8 cellular contexts compared by ENCODE assay signal in genomic region chr7:26864309-26865093, GRCh38. TPM values are rescaled to one million over a fixed set of nuclear protein-coding genes. Genes with fewer than 3 reads are reported as not detected.
DNase-seq lines count a peak whose midpoint lies in the region; ATAC-seq, FAIRE-seq and TF ChIP-seq lines count a peak whose summit lies in the region.

Gene SKAP2 (minus strand): TSS chr7:26864590. CDS start chr7:26864429, 161 bp downstream.

- H3K4me3 ChIP-seq in Caco-2 (ENCODE audit: low read depth, low read length) (peak within 1 kb of the TSS; percentile 88), epithelial cell of esophagus (ENCODE audit: low read length) (peak within 1 kb of the TSS; percentile 83), mononuclear cell (ENCODE audit: low read length) (peak within 1 kb of the TSS; percentile 81)

- peaks cover 7% of the 10 kb centered on the region for H3K4me1 Mint-ChIP-seq in Caco-2 (ENCODE audit: low read depth, unreplicated experiment)

- BruUV-seq in Caco-2 (replicated peaks; lab: Mats Ljungman, UMichigan), result no TSS peak

- POLR2A ChIA-PET in Caco-2 (lab: Charles Lee), result interaction anchor here (0.5 to 1.6 kb wide), 6 partner anchors 9 to 297 kb away, joined by 3 to 10 read pairs (median 6); partner anchors contain the start of gene HOXA7

- H3K27me3 ChIP-seq in Caco-2 (replicated peaks; ENCODE audit: control insufficient read depth, insufficient read depth, low read length), result no peaks in the 10 kb centered on the region
- peaks cover 3% of the 10 kb centered on the region for H3K27me3 ChIP-seq in mononuclear cell (ENCODE audit: insufficient read depth, low read length)

- no peaks in the 10 kb centered on the region for H3K9me3 Mint-ChIP-seq in Caco-2 (ENCODE audit: unreplicated experiment)

- H3K36me3 ChIP-seq in Caco-2 (ENCODE audit: control insufficient read depth, insufficient read depth, low read length), result no peaks in the 10 kb centered on the region

- H3K27ac Mint-ChIP-seq in Caco-2 (ENCODE audit: unreplicated experiment), result peak within 1 kb of the TSS; percentile 81

- peak; percentile 99 for DNase-seq in Caco-2
- peak; percentile 95 for DNase-seq in HTR-8/SVneo (ENCODE audit: insufficient read length, low spot score)
- peak; percentile 97 for DNase-seq in OCI-M1 (lab: John Stamatoyannopoulos, UW)
- peak; percentile 83 for DNase-seq in activated T-cell treated with anti-CD3 and anti-CD28 coated beads for 48 hours (ENCODE audit: low read depth)
- peak; percentile 99 for DNase-seq in epithelial cell of esophagus (ENCODE audit: low read depth)
- DNase-seq in stimulated activated CD8-positive, alpha-beta memory T cell treated with anti-CD3 and anti-CD28 coated beads, Interleukin-4, amount 100 ng/mL, for 1 hour (ENCODE audit: low read depth in 2 of 2, low spot score in 1 of 2), result peak; percentile 71 to 79

- peak within 1 kb of the TSS; percentile 87 for H3K4me3 Mint-ChIP-seq in Caco-2 (ENCODE audit: unreplicated experiment)

- intact Hi-C loops in Caco-2 (cut with micrococcal nuclease; ENCODE audit: unreplicated experiment), result loop anchor here (1.0 to 5.0 kb wide), 4 partner anchors 83 to 298 kb away; no protein-coding TSS in a partner anchor

- peaks cover 9% of the 10 kb centered on the region for H3K36me3 Mint-ChIP-seq in Caco-2 (ENCODE audit: insufficient read depth, unreplicated experiment)

- CTCF ChIA-PET in Caco-2 (lab: Charles Lee), result interaction anchor here (0.6 to 1.0 kb wide), 2 partner anchors 279 to 296 kb away, joined by 3 to 4 read pairs; partner anchors contain the start of gene HOXA5

- FAIRE-seq in HTR-8/SVneo (lab: Jason Lieb, UNC), result peak; percentile 97

- ATAC-seq in GM21367 (IDR thresholded peaks at IDR 0.05; ENCODE audit: unreplicated experiment), result peak; percentile 85

- H3K27me3 Mint-ChIP-seq in Caco-2 (ENCODE audit: insufficient read depth, unreplicated experiment), result no peaks in the 10 kb centered on the region

- H3K4me1 ChIP-seq in Caco-2 (peaks cover 7% of the 10 kb centered on the region), mononuclear cell (ENCODE audit: insufficient read depth, low read length) (peaks cover 11% of the 10 kb centered on the region)

- no peaks in the 10 kb centered on the region for H3K9me3 ChIP-seq in Caco-2
- no peaks in the 10 kb centered on the region for H3K9me3 ChIP-seq in mononuclear cell (ENCODE audit: low read depth, low read length)

- no peak for TF ChIP-seq CTCF in Caco-2 (IDR thresholded peaks at IDR 0.05; ENCODE audit: insufficient read depth in 1 of 2, low read depth in 1 of 2, low read length in 1 of 2, severe bottlenecking in 1 of 2, unreplicated experiment in 1 of 2)
- no peak for TF ChIP-seq CTCF in epithelial cell of esophagus (IDR thresholded peaks at IDR 0.05; ENCODE audit: insufficient read depth, low read depth, low read length, missing control alignments)

RNA-seq across cellular contexts. Expression of gene SKAP2, which starts in this region (rescaled TPM):
- total RNA-seq in Caco-2 (2022), result 36.2 and 38.2 TPM in 2 replicates
- total RNA-seq in mononuclear cell, result 14.3 TPM

Comparison
In these comparisons a context has a peak if more than half of its experiments do, and no peak if none do; other contexts are left out.
1. Peak in every context shown above with its lines: DNase-seq, ATAC-seq and H3K4me3 ChIP-seq.